8 cellular contexts compared by ENCODE assay signal in genomic region chr17:35373532-35373983, GRCh38. TPM values are rescaled to one million over a fixed set of nuclear protein-coding genes. Genes with fewer than 3 reads are reported as not detected.
A peak's percentile ranks its signal among the peaks of the same experiment; 100 is the strongest.
DNase-seq lines count a peak whose midpoint lies in the region; ATAC-seq and TF ChIP-seq lines count a peak whose summit lies in the region.

Gene SLFN11, minus strand, starts transcription at chr17:35373621. Its CDS starts 9,814 bp downstream, at chr17:35363807.

- no peaks in the 10 kb centered on the region for H4K20me1 ChIP-seq in PC-9 (ENCODE audit: insufficient read depth)
- H4K20me1 ChIP-seq in fibroblast of lung (ENCODE audit: control insufficient read depth, extremely low read depth, insufficient read depth, low read length) = no peaks in the 10 kb centered on the region

- peak within 1 kb of the TSS; percentile 97 for H3K4me3 Mint-ChIP-seq in activated T-helper 17 cell treated with anti-CD3 and anti-CD28 coated beads, Interleukin-2, amount 50 U/mL, for 72 hours
- peak within 1 kb of the TSS; percentile 95 for H3K4me3 Mint-ChIP-seq in natural killer cell treated with Interleukin-12 subunit alpha and Interleukin-12 subunit beta and Interleukin-15 and Interleukin-18, amount 100 ng/mL, for 72 hours

- H3K4me1 ChIP-seq in PC-9 (replicated peaks; ENCODE audit: insufficient read depth) = peaks cover 15% of the 10 kb centered on the region; the same call in 1 of the 2 replicates
- H3K4me1 ChIP-seq in fibroblast of lung (ENCODE audit: control insufficient read depth, extremely low read depth, insufficient read depth, low read length) = no peaks in the 10 kb centered on the region

- H3K4me2 ChIP-seq in PC-9 (peak within 1 kb of the TSS; percentile 78), fibroblast of lung (ENCODE audit: extremely low read depth, insufficient read depth, low read length) (peak within 1 kb of the TSS; percentile 97)

- H3K27ac ChIP-seq in PC-9 = no peak within 1 kb of the TSS
- H3K27ac ChIP-seq in fibroblast of lung (ENCODE audit: insufficient read depth, low read length) = peak within 1 kb of the TSS; percentile 100

- BruUV-seq in PC-9 (replicated peaks; lab: Mats Ljungman, UMichigan) = no TSS peak

- H3K4me3 ChIP-seq in PC-9 (peak within 1 kb of the TSS; percentile 57), fibroblast of lung (replicated peaks in 1 of 4; ENCODE audit: control extremely low read depth in 1 of 4, insufficient read depth in 1 of 4, low read depth in 3 of 4, low read length in 4 of 4) (peak within 1 kb of the TSS; percentile 83 to 91 (median 86))

- peaks cover 57% of the 10 kb centered on the region for H3K36me3 Mint-ChIP-seq in activated T-helper 17 cell treated with anti-CD3 and anti-CD28 coated beads, Interleukin-2, amount 50 U/mL, for 72 hours (ENCODE audit: low read depth)
- peaks cover 32% of the 10 kb centered on the region for H3K36me3 Mint-ChIP-seq in natural killer cell treated with Interleukin-12 subunit alpha and Interleukin-12 subunit beta and Interleukin-15 and Interleukin-18, amount 100 ng/mL, for 72 hours

- H3K27me3 Mint-ChIP-seq in activated T-helper 17 cell treated with anti-CD3 and anti-CD28 coated beads, Interleukin-2, amount 50 U/mL, for 72 hours = no peaks in the 10 kb centered on the region
- no peaks in the 10 kb centered on the region for H3K27me3 Mint-ChIP-seq in natural killer cell treated with Interleukin-12 subunit alpha and Interleukin-12 subunit beta and Interleukin-15 and Interleukin-18, amount 100 ng/mL, for 72 hours

- DNase-seq in GDM1 (lab: John Stamatoyannopoulos, UW) (peak; percentile 81), PC-9 (no peak), fibroblast of lung (ENCODE audit: low read depth in 2 of 2) (peak; percentile 78 to 97), NCI-H524 treated with DMSO at 0.1 percent for 48 hours (lab: John Stamatoyannopoulos, UW) (no peak)
- peak; percentile 95 for DNase-seq in natural killer cell treated with Interleukin-12 subunit alpha and Interleukin-12 subunit beta and Interleukin-15 and Interleukin-18, amount 100 ng/mL, for 72 hours (ENCODE audit: low spot score)
- peak; percentile 86 for DNase-seq in stimulated activated naive CD4-positive, alpha-beta T cell treated with Interleukin-2 at 50 U/mL for 16 hours (lab: John Stamatoyannopoulos, UW)

- CTCF ChIA-PET in PC-9 (lab: Charles Lee) = no interaction called here

- peak within 1 kb of the TSS; percentile 98 for H3K9ac ChIP-seq in fibroblast of lung (ENCODE audit: insufficient read depth, low read length)

- H3K9me3 Mint-ChIP-seq in activated T-helper 17 cell treated with anti-CD3 and anti-CD28 coated beads, Interleukin-2, amount 50 U/mL, for 72 hours = peaks cover 4% of the 10 kb centered on the region
- H3K9me3 Mint-ChIP-seq in natural killer cell treated with Interleukin-12 subunit alpha and Interleukin-12 subunit beta and Interleukin-15 and Interleukin-18, amount 100 ng/mL, for 72 hours = peaks cover 13% of the 10 kb centered on the region

- no peaks in the 10 kb centered on the region for H3F3A ChIP-seq in PC-9 (ENCODE audit: insufficient read depth, low read depth)

- TF ChIP-seq CTCF in PC-9 (conservative IDR thresholded peaks at IDR 0.05) (no peak), fibroblast of lung (conservative IDR thresholded peaks at IDR 0.05 in 1 of 2, IDR thresholded peaks at IDR 0.05 in 1 of 2; ENCODE audit: low read depth in 1 of 2, low read length in 2 of 2) (no peak)

- POLR2A ChIA-PET in PC-9 (lab: Charles Lee; ENCODE audit: unreplicated experiment) = no interaction called here

- H3K27me3 ChIP-seq in PC-9 (ENCODE audit: insufficient read depth, low read depth) = peaks cover 50% of the 10 kb centered on the region
- H3K27me3 ChIP-seq in fibroblast of lung (ENCODE audit: control insufficient read depth, insufficient read depth, low read length) = no peaks in the 10 kb centered on the region

- H2AFZ ChIP-seq in PC-9 (peak within 1 kb of the TSS; percentile 54), fibroblast of lung (ENCODE audit: low read length) (peak within 1 kb of the TSS; percentile 70)

- no peaks in the 10 kb centered on the region for H3K9me2 ChIP-seq in PC-9 (ENCODE audit: insufficient read depth)

- H3K79me2 ChIP-seq in PC-9 (ENCODE audit: low read depth) (no peaks in the 10 kb centered on the region), fibroblast of lung (ENCODE audit: control insufficient read depth, insufficient read depth, low read length) (peaks cover 44% of the 10 kb centered on the region)

- H3K36me3 ChIP-seq in PC-9 (ENCODE audit: low read depth) (no peaks in the 10 kb centered on the region), fibroblast of lung (ENCODE audit: control insufficient read depth, insufficient read depth, low read length) (peaks cover 4% of the 10 kb centered on the region)

- peak; percentile 44 for ATAC-seq in HG03159 (IDR thresholded peaks at IDR 0.05; ENCODE audit: unreplicated experiment)
- peak; percentile 78 for ATAC-seq in activated T-helper 17 cell treated with anti-CD3 and anti-CD28 coated beads, Interleukin-2, amount 50 U/mL, for 72 hours (replicated peaks)
- peak; percentile 88 to 90 for ATAC-seq in natural killer cell treated with Interleukin-12 subunit alpha and Interleukin-12 subunit beta and Interleukin-15 and Interleukin-18, amount 100 ng/mL, for 72 hours

- H3K4me1 Mint-ChIP-seq in activated T-helper 17 cell treated with anti-CD3 and anti-CD28 coated beads, Interleukin-2, amount 50 U/mL, for 72 hours = peaks cover 42% of the 10 kb centered on the region
- H3K4me1 Mint-ChIP-seq in natural killer cell treated with Interleukin-12 subunit alpha and Interleukin-12 subunit beta and Interleukin-15 and Interleukin-18, amount 100 ng/mL, for 72 hours (ENCODE audit: low read depth in 2 of 2) = peaks cover 58 to 64% of the 10 kb centered on the region in 2 donors

- intact Hi-C loops in PC-9 (cut with micrococcal nuclease; ENCODE audit: unreplicated experiment) = loop anchor here (10.0 kb wide), 2 partner anchors 79 to 91 kb away; no protein-coding TSS in a partner anchor

- peak within 1 kb of the TSS; percentile 94 for H3K27ac Mint-ChIP-seq in activated T-helper 17 cell treated with anti-CD3 and anti-CD28 coated beads, Interleukin-2, amount 50 U/mL, for 72 hours
- peak within 1 kb of the TSS; percentile 100 for H3K27ac Mint-ChIP-seq in natural killer cell treated with Interleukin-12 subunit alpha and Interleukin-12 subunit beta and Interleukin-15 and Interleukin-18, amount 100 ng/mL, for 72 hours

- H3K9me3 ChIP-seq in PC-9 (ENCODE audit: insufficient read depth, low read depth) (no peaks in the 10 kb centered on the region), fibroblast of lung (ENCODE audit: control insufficient read depth, insufficient read depth, low read depth, low read length) (no peaks in the 10 kb centered on the region)

RNA-seq across cellular contexts. Expression of gene SLFN11, which starts in this region (rescaled TPM):
- total RNA-seq in PC-9 (2021) (0.46 and 0.53 TPM in 2 replicates), fibroblast of lung (74.1 and 102 TPM in 2 replicates)
- total RNA-seq in activated T-helper 17 cell treated with anti-CD3 and anti-CD28 coated beads, Interleukin-2, amount 50 U/mL, for 72 hours = 100 to 1,000 TPM in 1 of 2 donors, 10 to 100 TPM in 1; 77.5 to 112 TPM
- 61.3 and 63.6 TPM in 2 replicates for polyA plus RNA-seq in fibroblast of lung
- 44.7 and 47.8 TPM in 2 replicates for polyA plus RNA-seq in fibroblast of lung (2012)
- polyA minus RNA-seq in fibroblast of lung (ENCODE audit: low replicate concordance) = 28.2 and 74.7 TPM in 2 replicates
- total RNA-seq in natural killer cell treated with Interleukin-12 subunit alpha and Interleukin-12 subunit beta and Interleukin-15 and Interleukin-18, amount 100 ng/mL, for 72 hours = 100 to 1,000 TPM; 139 to 149 TPM

Comparison
In these comparisons a context has a peak if more than half of its experiments do, and no peak if none do; other contexts are left out.
1. RNA of gene SLFN11 (total RNA-seq): 139 to 149 TPM in natural killer cell treated with Interleukin-12 subunit alpha and Interleukin-12 subunit beta and Interleukin-15 and Interleukin-18, amount 100 ng/mL, for 72 hours, 77.5 to 112 TPM in activated T-helper 17 cell treated with anti-CD3 and anti-CD28 coated beads, Interleukin-2, amount 50 U/mL, for 72 hours and 74.1 to 102 TPM in fibroblast of lung; 0.46 to 0.53 TPM in PC-9; every median in the first group is over 10 times any median in the second.
2. DNase-seq: peak in GDM1 (single experiment), fibroblast of lung (2 of 2), natural killer cell treated with Interleukin-12 subunit alpha and Interleukin-12 subunit beta and Interleukin-15 and Interleukin-18, amount 100 ng/mL, for 72 hours (single experiment) and stimulated activated naive CD4-positive, alpha-beta T cell treated with Interleukin-2 at 50 U/mL for 16 hours (single experiment); none in PC-9 (0 of 2) and NCI-H524 treated with DMSO at 0.1 percent for 48 hours (single experiment).
3. Peak in every context shown above with its lines, with median percentiles within 50 percentile points of each other: ATAC-seq.